Comparison of ENCODE assay signal across 8 cellular contexts in genomic region chr6:44001318-44001868, GRCh38.
DNase-seq lines count a peak whose midpoint lies in the region; ATAC-seq, FAIRE-seq and TF ChIP-seq lines count a peak whose summit lies in the region.

No MANE protein-coding gene starts in this region.

- no peaks in the 10 kb centered on the region for H3K9me3 ChIP-seq in HUES6 (ENCODE audit: control insufficient read depth, insufficient read depth, low read depth, low read length)
- no peaks in the 10 kb centered on the region for H3K9me3 ChIP-seq in keratinocyte (ENCODE audit: control insufficient read depth, low read depth, low read length)

- H3K79me2 ChIP-seq in keratinocyte (ENCODE audit: control insufficient read depth, insufficient read depth, low read length), result no peaks in the 10 kb centered on the region

- H3K36me3 ChIP-seq in HUES6 (ENCODE audit: control insufficient read depth, insufficient read depth, low read length) (no peaks in the 10 kb centered on the region), keratinocyte (ENCODE audit: control insufficient read depth in 2 of 2, extremely low read depth in 1 of 2, insufficient read depth in 2 of 2, low read length in 2 of 2) (no peaks in the 10 kb centered on the region)

- peaks cover 1% of the 10 kb centered on the region for H3K36me3 Mint-ChIP-seq in activated CD4-positive, alpha-beta memory T cell treated with anti-CD3 and anti-CD28 coated beads for 36 hours

- H3K27me3 ChIP-seq in HUES6 (ENCODE audit: control insufficient read depth, insufficient read depth, low read length) (peaks cover 19% of the 10 kb centered on the region; the same call in 1 of the 2 replicates), keratinocyte (ENCODE audit: control insufficient read depth, extremely low read depth, insufficient read depth, low read length) (peaks cover 21% of the 10 kb centered on the region)

- H2AFZ ChIP-seq in keratinocyte (ENCODE audit: control insufficient read depth, low read length), result no peak overlapping the region

- dilution Hi-C loops in keratinocyte (cut with MboI; ENCODE audit: extremely low pct_ligation_motif_present, low sequenced_read_pairs), result no loop called here

- H3K27me3 Mint-ChIP-seq in activated CD4-positive, alpha-beta memory T cell treated with anti-CD3 and anti-CD28 coated beads for 36 hours, result peaks cover 34% of the 10 kb centered on the region

- ATAC-seq in GM19324 (IDR thresholded peaks at IDR 0.05; ENCODE audit: low FRiP score, unreplicated experiment), result no peak
- no peak for ATAC-seq in HG03025 (IDR thresholded peaks at IDR 0.05; ENCODE audit: low FRiP score, unreplicated experiment)
- ATAC-seq in GM18858 (IDR thresholded peaks at IDR 0.05; ENCODE audit: unreplicated experiment), result no peak

- DNase-seq in activated CD4-positive, alpha-beta T cell treated with anti-CD3 and anti-CD28 coated beads for 48 hours, result peak; percentile 59
- DNase-seq in activated CD4-positive, alpha-beta T cell treated with anti-CD3 and anti-CD28 coated beads for 1 hour, result no peak
- peak; percentile 61 for DNase-seq in activated CD4-positive, alpha-beta memory T cell treated with anti-CD3 and anti-CD28 coated beads for 36 hours
- no peak for DNase-seq in keratinocyte (ENCODE audit: low read depth, low spot score)

- TF ChIP-seq CTCF in keratinocyte (optimal IDR thresholded peaks at IDR 0.05 in 1 of 3, IDR thresholded peaks at IDR 0.05 in 1 of 3, conservative IDR thresholded peaks at IDR 0.05 in 1 of 3; ENCODE audit: extremely low read depth in 1 of 3, insufficient read depth in 2 of 3, low read length in 3 of 3), result peak; percentile 39 to 58 (median 50)

- H3K27ac ChIP-seq in HUES6 (ENCODE audit: low read depth, low read length) (peak overlapping the region; percentile 62; the same call in 1 of the 2 replicates), keratinocyte (ENCODE audit: control insufficient read depth, insufficient read depth, low read length) (no peak overlapping the region)

- H3K4me3 Mint-ChIP-seq in activated CD4-positive, alpha-beta memory T cell treated with anti-CD3 and anti-CD28 coated beads for 36 hours, result peak overlapping the region; percentile 77

- no peak for FAIRE-seq in keratinocyte (lab: Jason Lieb, UNC)

- H4K20me1 ChIP-seq in keratinocyte (ENCODE audit: control insufficient read depth, extremely low read depth, insufficient read depth, low read length), result no peaks in the 10 kb centered on the region

- POLR2A ChIA-PET in activated CD4-positive, alpha-beta memory T cell treated with anti-CD3 and anti-CD28 coated beads for 36 hours (lab: Charles Lee), result no interaction called here

- H3K9me1 ChIP-seq in keratinocyte (ENCODE audit: control insufficient read depth, extremely low read depth, insufficient read depth, low read length), result no peaks in the 10 kb centered on the region

- H3K9ac ChIP-seq in HUES6 (ENCODE audit: low read length) (peak overlapping the region; percentile 67), keratinocyte (ENCODE audit: control insufficient read depth, extremely low read depth, insufficient read depth, low read length) (no peak overlapping the region)

- H3K4me2 ChIP-seq in keratinocyte (ENCODE audit: control insufficient read depth, extremely low read depth, insufficient read depth, low read depth, low read length), result peak overlapping the region; percentile 76

- CTCF ChIA-PET in activated CD4-positive, alpha-beta memory T cell treated with anti-CD3 and anti-CD28 coated beads for 36 hours (lab: Charles Lee), result interaction anchor here (1.8 kb wide), 1 partner anchor 231 kb away, joined by 6 read pairs; the partner anchor contains the start of gene VEGFA

- H3K4me3 ChIP-seq in HUES6 (ENCODE audit: low read depth, low read length) (peak overlapping the region; percentile 37), keratinocyte (ENCODE audit: control insufficient read depth in 2 of 3, extremely low read depth in 1 of 3, insufficient read depth in 2 of 3, low read depth in 1 of 3, low read length in 3 of 3) (no peak overlapping the region)

- no peak overlapping the region for H3K27ac Mint-ChIP-seq in activated CD4-positive, alpha-beta memory T cell treated with anti-CD3 and anti-CD28 coated beads for 36 hours

- peaks cover 54% of the 10 kb centered on the region for H3K4me1 ChIP-seq in HUES6 (ENCODE audit: control insufficient read depth, insufficient read depth, low read length)
- peaks cover 10% of the 10 kb centered on the region for H3K4me1 ChIP-seq in keratinocyte (ENCODE audit: control insufficient read depth, extremely low read depth, insufficient read depth, low read length)

- intact Hi-C loops in activated CD4-positive, alpha-beta memory T cell treated with anti-CD3 and anti-CD28 coated beads for 36 hours (cut with micrococcal nuclease), result loop anchor here (1.0 kb wide), 1 partner anchor 73 kb away; no protein-coding TSS in a partner anchor

- no peaks in the 10 kb centered on the region for H3K9me3 Mint-ChIP-seq in activated CD4-positive, alpha-beta memory T cell treated with anti-CD3 and anti-CD28 coated beads for 36 hours

- H3K4me1 Mint-ChIP-seq in activated CD4-positive, alpha-beta memory T cell treated with anti-CD3 and anti-CD28 coated beads for 36 hours (ENCODE audit: low read depth), result peaks cover 12% of the 10 kb centered on the region

Comparison
In these comparisons a context has a peak if more than half of its experiments do, and no peak if none do; other contexts are left out.
1. DNase-seq: peak in activated CD4-positive, alpha-beta T cell treated with anti-CD3 and anti-CD28 coated beads for 48 hours (single experiment) and activated CD4-positive, alpha-beta memory T cell treated with anti-CD3 and anti-CD28 coated beads for 36 hours (single experiment); none in activated CD4-positive, alpha-beta T cell treated with anti-CD3 and anti-CD28 coated beads for 1 hour (single experiment) and keratinocyte (single experiment).